8 cellular contexts compared by ENCODE assay signal in the genomic region with DNA sequence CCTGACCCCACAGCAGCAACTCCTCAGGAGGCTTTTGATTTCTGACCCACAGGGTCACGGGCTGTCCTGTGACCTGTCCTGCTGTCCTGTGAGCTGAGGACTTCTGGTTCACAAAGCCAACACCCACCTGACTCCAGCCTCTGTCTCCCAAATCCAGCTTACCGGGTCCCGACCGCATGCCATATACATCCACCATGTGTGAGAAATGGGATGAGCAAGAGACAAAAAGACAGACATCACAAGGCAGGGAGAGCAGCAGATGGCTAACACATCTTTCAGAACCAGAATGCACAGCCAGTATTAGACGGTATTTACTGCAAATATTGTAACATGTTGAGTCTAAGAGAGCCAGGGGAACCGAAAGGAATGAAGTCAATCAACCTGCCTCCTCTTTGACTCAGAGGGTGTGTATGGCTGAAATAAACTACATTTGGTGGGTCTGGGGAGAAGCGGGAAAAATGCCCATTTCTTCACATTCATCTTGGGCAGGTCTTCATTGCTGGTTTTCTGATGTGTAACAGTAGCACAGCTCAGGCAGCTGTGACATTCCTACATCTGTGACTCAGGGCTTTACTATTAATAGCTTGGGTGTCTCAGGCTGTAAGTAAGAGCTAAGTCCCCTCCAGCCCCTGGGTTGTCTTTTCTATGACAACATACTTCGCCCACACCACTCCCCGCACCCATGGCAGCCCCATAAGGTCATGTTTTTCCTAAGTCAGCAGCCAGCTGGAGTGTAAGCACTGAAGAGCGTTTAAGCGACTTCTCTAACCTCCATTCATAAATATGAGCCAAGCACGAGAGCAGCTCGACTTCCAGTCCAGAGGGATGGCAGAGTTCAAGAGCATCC. TPM values are rescaled to one million over a fixed set of nuclear protein-coding genes. Genes with fewer than 3 reads are reported as not detected.
DNase-seq lines count a peak whose midpoint lies in the region; ATAC-seq, FAIRE-seq and TF ChIP-seq lines count a peak whose summit lies in the region.

No MANE protein-coding gene starts in this region.

- intact Hi-C loops in activated naive CD4-positive, alpha-beta T cell treated with anti-CD3 and anti-CD28 coated beads for 36 hours (cut with micrococcal nuclease): loop anchor here (5.0 kb wide), 2 partner anchors 81 to 161 kb away; no protein-coding TSS in a partner anchor
- intact Hi-C loops in pancreas (cut with DNase I): no loop called here

- H3K27me3 Mint-ChIP-seq in activated naive CD4-positive, alpha-beta T cell treated with anti-CD3 and anti-CD28 coated beads, Interleukin-2, amount 50 U/mL, for 24 hours: peaks cover 45% of the 10 kb centered on the region
- peaks cover 49% of the 10 kb centered on the region for H3K27me3 Mint-ChIP-seq in activated naive CD4-positive, alpha-beta T cell treated with anti-CD3 and anti-CD28 coated beads for 36 hours (ENCODE audit: low read depth)

- no peaks in the 10 kb centered on the region for H3K27me3 ChIP-seq in SJCRH30
- H3K27me3 ChIP-seq in pancreas: no peaks in the 10 kb centered on the region

- ATAC-seq in pancreas (peak in 3 of 4 donors; percentile 16 to 46 (median 38)), GM18502 (IDR thresholded peaks at IDR 0.05; ENCODE audit: poor library complexity, unreplicated experiment) (no peak), HG03342 (IDR thresholded peaks at IDR 0.05; ENCODE audit: unreplicated experiment) (no peak)

- WGBS in pancreas, 2 donors: 73 to 75% methylated on average over 13 of the region's 13 CpGs

- no peaks in the 10 kb centered on the region for H3K36me3 ChIP-seq in SJCRH30
- no peaks in the 10 kb centered on the region for H3K36me3 ChIP-seq in pancreas

- no peaks in the 10 kb centered on the region for H3K9me3 Mint-ChIP-seq in activated naive CD4-positive, alpha-beta T cell treated with anti-CD3 and anti-CD28 coated beads, Interleukin-2, amount 50 U/mL, for 24 hours
- no peaks in the 10 kb centered on the region for H3K9me3 Mint-ChIP-seq in activated naive CD4-positive, alpha-beta T cell treated with anti-CD3 and anti-CD28 coated beads for 36 hours

- CTCF ChIA-PET in activated naive CD4-positive, alpha-beta T cell treated with anti-CD3 and anti-CD28 coated beads for 36 hours (lab: Charles Lee): interaction anchor here (0.5 kb wide), 1 partner anchor 197 kb away, joined by 3 read pairs; no protein-coding TSS in a partner anchor

- H3K4me3 ChIP-seq in SJCRH30 (peak overlapping the region; percentile 72), pancreas (peak overlapping the region in 1 of 4 donors; percentile 65)

- no peaks in the 10 kb centered on the region for H3K9me3 ChIP-seq in SJCRH30 (replicated peaks)
- H3K9me3 ChIP-seq in pancreas: no peaks in the 10 kb centered on the region

- DNase-seq in activated naive CD4-positive, alpha-beta T cell treated with anti-CD3 and anti-CD28 coated beads for 36 hours: no peak
- DNase-seq in SJCRH30 (peak; percentile 90 to 91), fibroblast of the conjunctiva (ENCODE audit: low read depth) (peak; percentile 56), pancreas (peak in 1 of 6 donors; percentile 15), NCI-H2171 treated with DMSO at 0.1 percent for 48 hours (lab: John Stamatoyannopoulos, UW) (no peak)

- TF ChIP-seq CTCF in pancreas (IDR thresholded peaks at IDR 0.05): no peak

- FAIRE-seq in pancreas (lab: Jason Lieb, UNC): no peak

- peaks cover 23% of the 10 kb centered on the region for H3K4me1 ChIP-seq in SJCRH30
- peaks cover 7 to 12% (median 11%) of the 10 kb centered on the region in 3 donors for H3K4me1 ChIP-seq in pancreas

- H3K36me3 Mint-ChIP-seq in activated naive CD4-positive, alpha-beta T cell treated with anti-CD3 and anti-CD28 coated beads, Interleukin-2, amount 50 U/mL, for 24 hours: no peaks in the 10 kb centered on the region
- no peaks in the 10 kb centered on the region for H3K36me3 Mint-ChIP-seq in activated naive CD4-positive, alpha-beta T cell treated with anti-CD3 and anti-CD28 coated beads for 36 hours (ENCODE audit: low read depth)

- H3K4me3 Mint-ChIP-seq in activated naive CD4-positive, alpha-beta T cell treated with anti-CD3 and anti-CD28 coated beads, Interleukin-2, amount 50 U/mL, for 24 hours: peak overlapping the region; percentile 20
- H3K4me3 Mint-ChIP-seq in activated naive CD4-positive, alpha-beta T cell treated with anti-CD3 and anti-CD28 coated beads for 36 hours: no peak overlapping the region

- peaks cover 24% of the 10 kb centered on the region for H3K4me1 Mint-ChIP-seq in activated naive CD4-positive, alpha-beta T cell treated with anti-CD3 and anti-CD28 coated beads, Interleukin-2, amount 50 U/mL, for 24 hours
- peaks cover 9% of the 10 kb centered on the region for H3K4me1 Mint-ChIP-seq in activated naive CD4-positive, alpha-beta T cell treated with anti-CD3 and anti-CD28 coated beads for 36 hours (ENCODE audit: low read depth)

- peak overlapping the region; percentile 9 for H3K27ac Mint-ChIP-seq in activated naive CD4-positive, alpha-beta T cell treated with anti-CD3 and anti-CD28 coated beads, Interleukin-2, amount 50 U/mL, for 24 hours
- no peak overlapping the region for H3K27ac Mint-ChIP-seq in activated naive CD4-positive, alpha-beta T cell treated with anti-CD3 and anti-CD28 coated beads for 36 hours

- peak overlapping the region; percentile 89 for H3K27ac ChIP-seq in SJCRH30
- H3K27ac ChIP-seq in pancreas: peak overlapping the region in 3 of 4 donors; percentile 68 to 88 (median 81)

RNA-seq across cellular contexts. Expression of gene ABLIM1, which starts 25.0 kb away (rescaled TPM):
- 100 to 1,000 TPM; 157 to 159 TPM for total RNA-seq in activated naive CD4-positive, alpha-beta T cell treated with anti-CD3 and anti-CD28 coated beads for 36 hours
- 23.5 and 23.9 TPM in 2 replicates for total RNA-seq in SJCRH30 (2014; rRNA removed; shearing (Covaris generic))
- 10 to 100 TPM; 28.1 to 44.5 (median 37.1) TPM for total RNA-seq in pancreas
- polyA plus RNA-seq in pancreas: 10 to 100 TPM; 13.3 to 30.8 TPM

Comparison
In these comparisons a context has a peak if more than half of its experiments do, and no peak if none do; other contexts are left out.
1. DNase-seq: peak in SJCRH30 (2 of 2) and fibroblast of the conjunctiva (single experiment); none in activated naive CD4-positive, alpha-beta T cell treated with anti-CD3 and anti-CD28 coated beads for 36 hours (single experiment) and NCI-H2171 treated with DMSO at 0.1 percent for 48 hours (single experiment).
2. ATAC-seq: peak in pancreas (3 of 4); none in GM18502 (single experiment) and HG03342 (single experiment).